Comparison of ENCODE assay signal across 35 cellular contexts in genomic region chr1:107433068-107433467, GRCh38.
"Had no signal": no experiment of that assay in that cellular context is flagged by ENCODE, and none has a peak within 500 bp of the region (broad histone marks: within the 10 kb centered on the region; RNA-seq: fewer than 3 reads in every experiment).

No MANE protein-coding gene starts in this region.

- H3K4me1 Mint-ChIP-seq: activated CD4-positive, alpha-beta T cell treated with anti-CD3 and anti-CD28 coated beads, Interleukin-2, amount 10 ng/mL, durations not matched to agents 24 days and 14 days; activated naive CD8-positive, alpha-beta T cell treated with anti-CD3 and anti-CD28 coated beads for 36 hours; activated T-helper 17 cell treated with anti-CD3 and anti-CD28 coated beads, Interleukin-2, amount 50 U/mL, for 72 hours; central memory CD8-positive, alpha-beta T cell had no signal

- H3K9me3 Mint-ChIP-seq: activated CD4-positive, alpha-beta memory T cell treated with anti-CD3 and anti-CD28 coated beads for 36 hours; activated CD4-positive, alpha-beta T cell treated with anti-CD3 and anti-CD28 coated beads, Interleukin-2, amount 10 ng/mL, durations not matched to agents 24 days and 14 days; activated CD8-positive, alpha-beta T cell treated with anti-CD3 and anti-CD28 coated beads for 36 hours; activated naive CD4-positive, alpha-beta T cell treated with anti-CD3 and anti-CD28 coated beads for 36 hours; activated naive CD4-positive, alpha-beta T cell treated with anti-CD3 and anti-CD28 coated beads, Interleukin-2, amount 50 U/mL, for 72 hours; activated naive CD8-positive, alpha-beta T cell treated with anti-CD3 and anti-CD28 coated beads for 36 hours; activated T-cell treated with anti-CD3 and anti-CD28 coated beads, Interleukin-2, amount 50 U/mL, for 4 hours; activated T-cell treated with anti-CD3 and anti-CD28 coated beads, Interleukin-2, amount 50 U/mL, for 72 hours; activated T-helper 1 cell treated with anti-CD3 and anti-CD28 coated beads, Interleukin-12 subunit alpha, Interleukin-12 subunit beta, Interleukin-2, Interleukin-4 antibody, amounts not matched to agents 30 ng/mL and 10 ng/mL and 1 ng/mL, durations not matched to agents 14 hours and 24 hours and 36 hours; activated T-helper 17 cell treated with anti-CD3 and anti-CD28 coated beads, Interleukin-2, amount 50 U/mL, for 72 hours; brain; central memory CD8-positive, alpha-beta T cell; T-helper 1 cell treated with Interleukin-12 subunit alpha and Interleukin-12 subunit beta and Interleukin-4 antibody, amounts not matched to agents 30 μg/mL and 1 μg/mL, for 36 hours; T-helper 2 cell treated with Interferon-gamma antibody and Interleukin-4, amounts not matched to agents 5 μg/mL and 100 μg/mL, for 36 hours; WTC11 had no signal

- ATAC-seq: activated CD8-positive, alpha-beta T cell treated with anti-CD3 and anti-CD28 coated beads for 36 hours; activated naive CD4-positive, alpha-beta T cell treated with anti-CD3 and anti-CD28 coated beads, Interleukin-2, amount 50 U/mL, for 72 hours; activated T-cell treated with anti-CD3 and anti-CD28 coated beads, Interleukin-2, amount 50 U/mL, for 4 hours; activated T-cell treated with anti-CD3 and anti-CD28 coated beads, Interleukin-2, amount 50 U/mL, for 72 hours; activated T-helper 17 cell treated with anti-CD3 and anti-CD28 coated beads, Interleukin-2, amount 50 U/mL, for 72 hours; WTC11 had no signal

- H3K4me1 ChIP-seq: ascending aorta had no signal

- H3K27me3 ChIP-seq: ascending aorta, cardiac muscle cell had no signal

- H3K36me3 Mint-ChIP-seq: activated CD4-positive, alpha-beta memory T cell treated with anti-CD3 and anti-CD28 coated beads for 36 hours; activated naive CD4-positive, alpha-beta T cell treated with anti-CD3 and anti-CD28 coated beads, Interleukin-2, amount 50 U/mL, for 72 hours; activated naive CD8-positive, alpha-beta T cell treated with anti-CD3 and anti-CD28 coated beads for 36 hours; brain; WTC11 had no signal

- H3K4me3 Mint-ChIP-seq: activated CD4-positive, alpha-beta memory T cell treated with anti-CD3 and anti-CD28 coated beads for 36 hours; activated CD4-positive, alpha-beta T cell treated with anti-CD3 and anti-CD28 coated beads, Interleukin-2, amount 10 ng/mL, durations not matched to agents 24 days and 14 days; activated CD8-positive, alpha-beta T cell treated with anti-CD3 and anti-CD28 coated beads for 36 hours; activated naive CD4-positive, alpha-beta T cell treated with anti-CD3 and anti-CD28 coated beads for 36 hours; activated naive CD8-positive, alpha-beta T cell treated with anti-CD3 and anti-CD28 coated beads for 36 hours; activated T-cell treated with anti-CD3 and anti-CD28 coated beads, Interleukin-2, amount 50 U/mL, for 4 hours; activated T-cell treated with anti-CD3 and anti-CD28 coated beads, Interleukin-2, amount 50 U/mL, for 72 hours; activated T-helper 1 cell treated with anti-CD3 and anti-CD28 coated beads, Interleukin-12 subunit alpha, Interleukin-12 subunit beta, Interleukin-2, Interleukin-4 antibody, amounts not matched to agents 30 ng/mL and 10 ng/mL and 1 ng/mL, durations not matched to agents 14 hours and 24 hours and 36 hours; activated T-helper 17 cell treated with anti-CD3 and anti-CD28 coated beads, Interleukin-2, amount 50 U/mL, for 72 hours; brain; central memory CD8-positive, alpha-beta T cell; T-helper 1 cell treated with Interleukin-12 subunit alpha and Interleukin-12 subunit beta and Interleukin-4 antibody, amounts not matched to agents 30 μg/mL and 1 μg/mL, for 36 hours; T-helper 2 cell treated with Interferon-gamma antibody and Interleukin-4, amounts not matched to agents 5 μg/mL and 100 μg/mL, for 36 hours; WTC11 had no signal

- H3K36me3 ChIP-seq: ascending aorta, cardiac muscle cell had no signal

- H3K9me3 ChIP-seq: ascending aorta had no signal

- H3K27me3 Mint-ChIP-seq: brain had no signal

- H3K4me3 ChIP-seq: ascending aorta, cardiac muscle cell had no signal

- DNase-seq: activated CD4-positive, alpha-beta memory T cell treated with anti-CD3 and anti-CD28 coated beads for 36 hours; activated CD4-positive, alpha-beta T cell treated with anti-CD3 and anti-CD28 coated beads for 4 hours; activated CD4-positive, alpha-beta T cell treated with anti-CD3 and anti-CD28 coated beads, Interleukin-2, amount 10 ng/mL, durations not matched to agents 24 days and 14 days; activated CD4-positive, alpha-beta T cell treated with anti-CD3 and anti-CD28 coated beads, Interleukin-2, amount 50 U/mL, for 1 hour; activated CD4-positive, alpha-beta T cell treated with anti-CD3 and anti-CD28 coated beads, Interleukin-2, amount 50 U/mL, for 4 hours; activated CD4-positive, CD25-positive, alpha-beta regulatory T cell treated with anti-CD3 and anti-CD28 coated beads, Interleukin-2, amount 50 U/mL, for 72 hours; activated CD8-positive, alpha-beta memory T cell treated with anti-CD3 and anti-CD28 coated beads, Interleukin-2, amount 50 U/mL, for 4 hours; activated CD8-positive, alpha-beta T cell treated with anti-CD3 and anti-CD28 coated beads for 36 hours; activated effector memory CD4-positive, alpha-beta T cell treated with anti-CD3 and anti-CD28 coated beads, Interleukin-2, amount 50 U/mL, for 16 hours; activated gamma-delta T cell treated with Interleukin-2 at 50 U/mL for 16 hours; activated naive CD4-positive, alpha-beta T cell; activated naive CD4-positive, alpha-beta T cell treated with anti-CD3 and anti-CD28 coated beads for 36 hours; activated naive CD4-positive, alpha-beta T cell treated with anti-CD3 and anti-CD28 coated beads, Interleukin-2, amount 50 U/mL, for 16 hours; activated naive CD8-positive, alpha-beta T cell treated with anti-CD3 and anti-CD28 coated beads for 36 hours; activated T-cell treated with anti-CD3 and anti-CD28 coated beads for 4 hours; activated T-cell treated with anti-CD3 and anti-CD28 coated beads, Interleukin-2, amount 50 U/mL, for 1 hour; activated T-cell treated with anti-CD3 and anti-CD28 coated beads, Interleukin-2, amount 50 U/mL, for 4 hours; activated T-cell treated with anti-CD3 and anti-CD28 coated beads, Interleukin-2, amount 50 U/mL, for 72 hours; amygdala; anterior cingulate cortex; caudate nucleus; cerebellar nuclear complex; T-helper 2 cell; T-helper 9 cell had no signal

- H3K27ac Mint-ChIP-seq: activated CD4-positive, alpha-beta memory T cell treated with anti-CD3 and anti-CD28 coated beads for 36 hours; activated CD4-positive, alpha-beta T cell treated with anti-CD3 and anti-CD28 coated beads, Interleukin-2, amount 10 ng/mL, durations not matched to agents 24 days and 14 days; activated CD8-positive, alpha-beta T cell treated with anti-CD3 and anti-CD28 coated beads for 36 hours; activated naive CD4-positive, alpha-beta T cell treated with anti-CD3 and anti-CD28 coated beads for 36 hours; activated naive CD4-positive, alpha-beta T cell treated with anti-CD3 and anti-CD28 coated beads, Interleukin-2, amount 50 U/mL, for 72 hours; activated naive CD8-positive, alpha-beta T cell treated with anti-CD3 and anti-CD28 coated beads for 36 hours; activated T-cell treated with anti-CD3 and anti-CD28 coated beads, Interleukin-2, amount 50 U/mL, for 72 hours; activated T-helper 1 cell treated with anti-CD3 and anti-CD28 coated beads, Interleukin-12 subunit alpha, Interleukin-12 subunit beta, Interleukin-2, Interleukin-4 antibody, amounts not matched to agents 30 ng/mL and 10 ng/mL and 1 ng/mL, durations not matched to agents 14 hours and 24 hours and 36 hours; activated T-helper 17 cell treated with anti-CD3 and anti-CD28 coated beads, Interleukin-2, amount 50 U/mL, for 72 hours; T-helper 1 cell treated with Interleukin-12 subunit alpha and Interleukin-12 subunit beta and Interleukin-4 antibody, amounts not matched to agents 30 μg/mL and 1 μg/mL, for 36 hours; T-helper 2 cell treated with Interferon-gamma antibody and Interleukin-4, amounts not matched to agents 5 μg/mL and 100 μg/mL, for 36 hours; WTC11 had no signal

- H3K27ac ChIP-seq: ascending aorta, cardiac muscle cell, VCaP had no signal
